ENCODE assay signal across 1 cellular context in genomic region chr6:82247634-82248232, GRCh38.
TF ChIP-seq lines count a peak whose summit lies in the region.

Gene IBTK, minus strand, starts transcription at chr6:82247744. Its CDS starts 7,258 bp downstream, at chr6:82240486.

TF ChIP-seq in WTC11, 78 proteins besides CTCF, POLR2A, EP300 and RAD21 (continued from another document):
- TF ChIP-seq, protein P1, sequence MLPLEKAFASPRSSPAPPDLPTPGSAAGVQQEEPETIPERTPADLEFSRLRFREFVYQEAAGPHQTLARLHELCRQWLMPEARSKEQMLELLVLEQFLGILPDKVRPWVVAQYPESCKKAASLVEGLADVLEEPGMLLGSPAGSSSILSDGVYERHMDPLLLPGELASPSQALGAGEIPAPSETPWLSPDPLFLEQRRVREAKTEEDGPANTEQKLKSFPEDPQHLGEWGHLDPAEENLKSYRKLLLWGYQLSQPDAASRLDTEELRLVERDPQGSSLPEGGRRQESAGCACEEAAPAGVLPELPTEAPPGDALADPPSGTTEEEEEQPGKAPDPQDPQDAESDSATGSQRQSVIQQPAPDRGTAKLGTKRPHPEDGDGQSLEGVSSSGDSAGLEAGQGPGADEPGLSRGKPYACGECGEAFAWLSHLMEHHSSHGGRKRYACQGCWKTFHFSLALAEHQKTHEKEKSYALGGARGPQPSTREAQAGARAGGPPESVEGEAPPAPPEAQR (CRISPR knock-in tag; IDR thresholded peaks at IDR 0.05) = no peak
- TF ChIP-seq NFYB (CRISPR knock-in tag; conservative IDR thresholded peaks at IDR 0.05; ENCODE audit: low read depth) = peak; percentile 88
